In the genomic region with DNA sequence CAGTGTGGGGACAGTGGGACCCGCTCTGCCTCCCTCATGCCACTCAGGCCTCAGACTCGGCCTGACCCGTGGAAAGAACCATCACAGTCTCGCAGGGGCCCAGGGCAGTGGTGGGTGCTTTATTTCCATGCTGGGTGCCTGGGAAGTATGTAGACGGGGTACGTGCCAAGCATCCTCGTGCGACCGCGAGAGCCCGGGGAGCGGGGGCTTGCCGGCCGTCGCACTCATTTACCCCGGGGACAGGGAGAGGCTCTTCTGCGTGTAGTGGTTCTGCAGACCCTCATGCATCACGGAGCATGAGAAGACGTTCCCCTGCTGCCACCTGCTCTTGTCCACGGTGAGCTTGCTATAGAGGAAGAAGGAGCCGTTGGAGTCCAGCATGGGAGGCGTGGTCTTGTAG, we compare ENCODE assay signal across 7 cellular contexts.
DNase-seq lines count a peak whose midpoint lies in the region; ATAC-seq and TF ChIP-seq lines count a peak whose summit lies in the region.
"Not testable (repeated sequence)": the region's sequence is repeated elsewhere in the genome, so short reads cannot be mapped to it uniquely, and the experiment has no call there.

No MANE protein-coding gene starts in this region.

- H3K27ac Mint-ChIP-seq in activated naive CD8-positive, alpha-beta T cell treated with anti-CD3 and anti-CD28 coated beads, Interleukin-2, amount 10 ng/mL, durations not matched to agents 7 days and 5 days, result not testable (repeated sequence)

- H3K4me1 Mint-ChIP-seq in activated naive CD8-positive, alpha-beta T cell treated with anti-CD3 and anti-CD28 coated beads, Interleukin-2, amount 10 ng/mL, durations not matched to agents 7 days and 5 days, result not testable (repeated sequence)

- H3K27ac ChIP-seq in BLaER1; osteoblast (ENCODE audit: low read depth, low read length): not testable (repeated sequence)
- H3K27ac ChIP-seq in OCI-LY1 (ENCODE audit: low read depth, low read length, poor library complexity, severe bottlenecking), result peak overlapping the region; percentile 90
- H3K27ac ChIP-seq in SU-DHL-6 (ENCODE audit: low read depth, low read length), result peak overlapping the region; percentile 59

- DNase-seq in GM06990 (ENCODE audit: extremely low read depth, insufficient read length), result peak; percentile 61
- peak; percentile 25 for DNase-seq in activated naive CD8-positive, alpha-beta T cell treated with anti-CD3 and anti-CD28 coated beads, Interleukin-2, amount 10 ng/mL, durations not matched to agents 7 days and 5 days
- DNase-seq in osteoblast (ENCODE audit: insufficient read length, low spot score, missing footprints), result peak; percentile 78

- not testable (repeated sequence) for H4K20me1 ChIP-seq in BLaER1; OCI-LY1 (ENCODE audit: insufficient read depth, low read length); SU-DHL-6 (ENCODE audit: low read depth, low read length); osteoblast (ENCODE audit: insufficient read depth, low read length)

- not testable (repeated sequence) for H3K4me1 ChIP-seq in BLaER1; OCI-LY1 (ENCODE audit: insufficient read depth, low read length, severe bottlenecking); osteoblast (ENCODE audit: insufficient read depth, low read length)

- H2AFZ ChIP-seq in OCI-LY1 (ENCODE audit: low read length); SU-DHL-6 (ENCODE audit: low read depth, low read length, severe bottlenecking); osteoblast (ENCODE audit: low read length): not testable (repeated sequence)

- H3K4me2 ChIP-seq in BLaER1, result peak overlapping the region; percentile 53
- not testable (repeated sequence) for H3K4me2 ChIP-seq in OCI-LY1 (ENCODE audit: low read length); SU-DHL-6 (ENCODE audit: low read depth, low read length, poor library complexity, severe bottlenecking); osteoblast (ENCODE audit: insufficient read depth, low read length)

- H3K9me3 Mint-ChIP-seq in activated naive CD8-positive, alpha-beta T cell treated with anti-CD3 and anti-CD28 coated beads, Interleukin-2, amount 10 ng/mL, durations not matched to agents 7 days and 5 days, result not testable (repeated sequence)

- not testable (repeated sequence) for H3K36me3 ChIP-seq in BLaER1; GM06990 (ENCODE audit: control insufficient read depth, insufficient read depth, low read length); OCI-LY1 (ENCODE audit: insufficient read depth, low read length); SU-DHL-6 (ENCODE audit: low read length); osteoblast (ENCODE audit: insufficient read depth, low read length)

- H3K79me2 ChIP-seq in OCI-LY1 (ENCODE audit: insufficient read depth, low read length); SU-DHL-6 (ENCODE audit: insufficient read depth, low read length); osteoblast (ENCODE audit: insufficient read depth, low read length): not testable (repeated sequence)

- H3K9ac ChIP-seq in BLaER1; SU-DHL-6 (ENCODE audit: low read length): not testable (repeated sequence)
- peak overlapping the region; percentile 52; the same call in 1 of the 2 replicates for H3K9ac ChIP-seq in OCI-LY1 (ENCODE audit: low read length)

- H3K9me2 ChIP-seq in OCI-LY1 (ENCODE audit: low read depth, low read length); SU-DHL-6 (replicated peaks; ENCODE audit: insufficient read depth, low read length): not testable (repeated sequence)

- TF ChIP-seq CTCF in GM06990 (IDR thresholded peaks at IDR 0.05; ENCODE audit: insufficient read depth, low read length, poor library complexity, severe bottlenecking); OCI-LY1 (IDR thresholded peaks at IDR 0.05; ENCODE audit: low read length); SU-DHL-6 (IDR thresholded peaks at IDR 0.05; ENCODE audit: insufficient read depth, low read length, poor library complexity, severe bottlenecking); osteoblast (IDR thresholded peaks at IDR 0.05; ENCODE audit: extremely low read depth, low read depth, low read length): not testable (repeated sequence)

- not testable (repeated sequence) for H3K36me3 Mint-ChIP-seq in activated naive CD8-positive, alpha-beta T cell treated with anti-CD3 and anti-CD28 coated beads, Interleukin-2, amount 10 ng/mL, durations not matched to agents 7 days and 5 days

- H3K4me3 ChIP-seq in BLaER1; GM06990 (replicated peaks; ENCODE audit: low read depth, low read length); OCI-LY1 (ENCODE audit: low read depth, low read length, poor library complexity, severe bottlenecking); SU-DHL-6 (ENCODE audit: insufficient read depth, low read length, poor library complexity, severe bottlenecking); osteoblast (ENCODE audit: insufficient read depth, low read length): not testable (repeated sequence)

- not testable (repeated sequence) for H3K9me3 ChIP-seq in BLaER1; OCI-LY1 (ENCODE audit: low read length); SU-DHL-6 (ENCODE audit: insufficient read depth, low read length); osteoblast (ENCODE audit: low read depth, low read length)

- POLR2A ChIA-PET in activated naive CD8-positive, alpha-beta T cell treated with anti-CD3 and anti-CD28 coated beads, Interleukin-2, amount 10 ng/mL, durations not matched to agents 7 days and 5 days (lab: Charles Lee), result not testable (repeated sequence)

- not testable (repeated sequence) for ATAC-seq in GM18505 (IDR thresholded peaks at IDR 0.05; ENCODE audit: unreplicated experiment); activated naive CD8-positive, alpha-beta T cell treated with anti-CD3 and anti-CD28 coated beads, Interleukin-2, amount 10 ng/mL, durations not matched to agents 7 days and 5 days (ENCODE audit: low read depth)

- H3K27me3 Mint-ChIP-seq in activated naive CD8-positive, alpha-beta T cell treated with anti-CD3 and anti-CD28 coated beads, Interleukin-2, amount 10 ng/mL, durations not matched to agents 7 days and 5 days, result not testable (repeated sequence)

- H3K4me3 Mint-ChIP-seq in activated naive CD8-positive, alpha-beta T cell treated with anti-CD3 and anti-CD28 coated beads, Interleukin-2, amount 10 ng/mL, durations not matched to agents 7 days and 5 days, result not testable (repeated sequence)

- peak; percentile 9 for TF ChIP-seq POLR2A in GM18505 (IDR thresholded peaks at IDR 0.05; ENCODE audit: borderline replicate concordance, extremely low read depth, insufficient read depth, insufficient read length)

- H3F3A ChIP-seq in OCI-LY1 (ENCODE audit: insufficient read depth, low read length); SU-DHL-6 (ENCODE audit: insufficient read depth): not testable (repeated sequence)

- not testable (repeated sequence) for H3K27me3 ChIP-seq in BLaER1; GM06990 (replicated peaks; ENCODE audit: control insufficient read depth, insufficient read depth, low read length); OCI-LY1 (ENCODE audit: insufficient read depth, low read length); SU-DHL-6 (ENCODE audit: low read length); osteoblast (ENCODE audit: insufficient read depth, low read length)

Comparison
In these comparisons a context has a peak if more than half of its experiments do, and no peak if none do; other contexts are left out.
1. DNase-seq: peak in every context shown above with its lines; median percentile 78 in osteoblast; 61 in GM06990; 25 in activated naive CD8-positive, alpha-beta T cell treated with anti-CD3 and anti-CD28 coated beads, Interleukin-2, amount 10 ng/mL, durations not matched to agents 7 days and 5 days.